ENCODE assay signal across 9 cellular contexts in genomic region chr2:237122214-237122666, GRCh38. TPM values are rescaled to one million over a fixed set of nuclear protein-coding genes. Genes with fewer than 3 reads are reported as not detected.
DNase-seq lines count a peak whose midpoint lies in the region; ATAC-seq, FAIRE-seq and TF ChIP-seq lines count a peak whose summit lies in the region.
"Had no signal": no experiment of that assay in that cellular context is flagged by ENCODE, and none has a peak within 500 bp of the region (broad histone marks: within the 10 kb centered on the region; RNA-seq: fewer than 3 reads in every experiment).

No MANE protein-coding gene starts in this region.

- BruUV-seq in GM12878 (replicated peaks; lab: Mats Ljungman, UMichigan) = no TSS peak

- no peak for TF ChIP-seq EP300 in GM12878 (IDR thresholded peaks at IDR 0.05; ENCODE audit: borderline replicate concordance in 1 of 2, control insufficient read depth in 1 of 2, low read depth in 2 of 2, low read length in 2 of 2)

- H3K9me2 ChIP-seq in Karpas-422 (replicated peaks; ENCODE audit: insufficient read depth, low read length) (no peaks in the 10 kb centered on the region), SU-DHL-6 (replicated peaks; ENCODE audit: insufficient read depth, low read length) (no peaks in the 10 kb centered on the region)

- RAD21 ChIA-PET in GM12878 (lab: Charles Lee; ENCODE audit: unreplicated experiment) = interaction anchor here (0.7 to 1.5 kb wide), 5 partner anchors 286 to 390 kb away, joined by 3 to 4 read pairs (median 3); no protein-coding TSS in a partner anchor

- H3K4me1 ChIP-seq in Karpas-422 (ENCODE audit: low read length) = no peaks in the 10 kb centered on the region
- H3K4me1 ChIP-seq in GM12878 (ENCODE audit: control insufficient read depth, insufficient read depth, low read length) = no peaks in the 10 kb centered on the region
- no peaks in the 10 kb centered on the region for H3K4me1 ChIP-seq in kidney (ENCODE audit: control insufficient read depth in 1 of 2, insufficient read depth in 1 of 2, low read depth in 1 of 2, low read length in 2 of 2)

- TF ChIP-seq POLR2A in GM12878 (IDR thresholded peaks at IDR 0.05; ENCODE audit: low read depth, low read length) = no peak

- H3K27ac ChIP-seq in Karpas-422 (ENCODE audit: low read length) (no peak overlapping the region), SU-DHL-6 (ENCODE audit: low read depth, low read length) (no peak overlapping the region), GM12878 (ENCODE audit: control insufficient read depth, insufficient read depth) (no peak overlapping the region), kidney (ENCODE audit: low read depth in 2 of 2, low read length in 2 of 2) (no peak overlapping the region)

- no peaks in the 10 kb centered on the region for H3K36me3 ChIP-seq in Karpas-422 (ENCODE audit: insufficient read depth, low read length)
- no peaks in the 10 kb centered on the region for H3K36me3 ChIP-seq in SU-DHL-6 (ENCODE audit: low read length)
- H3K36me3 ChIP-seq in GM12878 (ENCODE audit: control insufficient read depth in 2 of 2, insufficient read depth in 2 of 2, low read length in 1 of 2) = no peaks in the 10 kb centered on the region
- H3K36me3 ChIP-seq in kidney (ENCODE audit: control insufficient read depth in 1 of 2, insufficient read depth in 2 of 2, low read length in 2 of 2) = no peaks in the 10 kb centered on the region
- H3K36me3 ChIP-seq: BLaER1 treated with 17β-estradiol and CSF1 and Interleukin-3, amounts not matched to agents 10 nM and 100 nM had no signal

- POLR2A ChIA-PET in GM12878 (lab: Charles Lee) = no interaction called here

- H3K4me3 ChIP-seq in Karpas-422 (ENCODE audit: low read length) (no peak overlapping the region), SU-DHL-6 (ENCODE audit: insufficient read depth, low read length, poor library complexity, severe bottlenecking) (no peak overlapping the region), GM12878 (no peak overlapping the region), kidney (ENCODE audit: low read length in 2 of 2) (no peak overlapping the region)
- H3K4me3 ChIP-seq: BLaER1 treated with 17β-estradiol and CSF1 and Interleukin-3, amounts not matched to agents 10 nM and 100 nM had no signal

- H3K9ac ChIP-seq in Karpas-422 (ENCODE audit: low read length) (no peak overlapping the region), SU-DHL-6 (ENCODE audit: low read length) (no peak overlapping the region), GM12878 (ENCODE audit: control insufficient read depth, insufficient read depth, low read length) (no peak overlapping the region), kidney (ENCODE audit: low read length in 2 of 2) (no peak overlapping the region)
- H3K9ac ChIP-seq: BLaER1 treated with 17β-estradiol and CSF1 and Interleukin-3, amounts not matched to agents 10 nM and 100 nM had no signal

- in situ Hi-C loops in GM12878 (cut with MboI) = no loop called here

- no peaks in the 10 kb centered on the region for H3K27me3 ChIP-seq in Karpas-422 (ENCODE audit: low read length)
- H3K27me3 ChIP-seq in SU-DHL-6 (ENCODE audit: low read length) = no peaks in the 10 kb centered on the region
- H3K27me3 ChIP-seq in GM12878 (replicated peaks in 1 of 2; ENCODE audit: control insufficient read depth in 2 of 2, insufficient read depth in 2 of 2, low read length in 1 of 2) = no peaks in the 10 kb centered on the region
- H3K27me3 ChIP-seq: BLaER1 treated with 17β-estradiol and CSF1 and Interleukin-3, amounts not matched to agents 10 nM and 100 nM had no signal

- DNase-seq in NCI-H1417 (lab: John Stamatoyannopoulos, UW) (peak in 2 of 3 experiments; percentile 16 to 42), NCI-H1417 treated with DMSO at 0.1 percent for 48 hours (lab: John Stamatoyannopoulos, UW) (no peak), Karpas-422 (peak; percentile 77), GM12878 (ENCODE audit: low read depth, low spot score) (no peak), kidney (peak; percentile 81)
- DNase-seq in stimulated activated CD4-positive, alpha-beta T cell treated with anti-CD3 and anti-CD28 coated beads, TNF-alpha, amount 100 ng/mL, for 24 hours (ENCODE audit: low read depth in 3 of 3) = peak; percentile 28 to 65 (median 33)

- H3K79me2 ChIP-seq in Karpas-422 (ENCODE audit: low read length) (no peaks in the 10 kb centered on the region), SU-DHL-6 (ENCODE audit: insufficient read depth, low read length) (no peaks in the 10 kb centered on the region), GM12878 (ENCODE audit: control insufficient read depth, insufficient read depth, low read length) (no peaks in the 10 kb centered on the region)

- H3K4me2 ChIP-seq in Karpas-422 (ENCODE audit: low read depth, low read length, poor library complexity, severe bottlenecking) (no peak overlapping the region), SU-DHL-6 (ENCODE audit: low read depth, low read length, poor library complexity, severe bottlenecking) (no peak overlapping the region), GM12878 (ENCODE audit: control insufficient read depth, insufficient read depth) (no peak overlapping the region)

- peak; percentile 63 for TF ChIP-seq RAD21 in GM12878 (IDR thresholded peaks at IDR 0.05; ENCODE audit: insufficient read depth, low read depth, low read length)

- CTCF ChIA-PET in GM12878 (lab: Yijun Ruan, JAX) = interaction anchor here (0.7 to 3.1 kb wide), 14 partner anchors 10 to 450 kb away, joined by 3 to 18 read pairs (median 4); partner anchors contain the start of gene COPS8

- 0 out of 2 replicates have a peak overlapping the region, but pooled peaks have one; percentile 33 for H2AFZ ChIP-seq in Karpas-422 (ENCODE audit: low read length)
- H2AFZ ChIP-seq in SU-DHL-6 (ENCODE audit: low read depth, low read length, severe bottlenecking) = peak overlapping the region; percentile 62
- no peak overlapping the region for H2AFZ ChIP-seq in GM12878 (ENCODE audit: control insufficient read depth, low read depth, low read length)

- no peaks in the 10 kb centered on the region for H3F3A ChIP-seq in SU-DHL-6 (ENCODE audit: insufficient read depth)

- no peak for FAIRE-seq in GM12878 (lab: Jason Lieb, UNC)
- FAIRE-seq in kidney (lab: Jason Lieb, UNC) = no peak

- intact Hi-C loops in GM12878 (cut with micrococcal nuclease; ENCODE audit: unreplicated experiment) = loop anchor here (10.0 kb wide), 1 partner anchor 353 kb away; no protein-coding TSS in a partner anchor
- intact Hi-C loops in kidney (cut with DNase I) = no loop called here

- H3K9me3 ChIP-seq in Karpas-422 (ENCODE audit: low read length) (no peaks in the 10 kb centered on the region), SU-DHL-6 (ENCODE audit: insufficient read depth, low read length) (no peaks in the 10 kb centered on the region), GM12878 (replicated peaks; ENCODE audit: control insufficient read depth, insufficient read depth, low read length) (no peaks in the 10 kb centered on the region), kidney (ENCODE audit: control insufficient read depth in 1 of 2, low read length in 2 of 2) (no peaks in the 10 kb centered on the region)
- H3K9me3 ChIP-seq: BLaER1 treated with 17β-estradiol and CSF1 and Interleukin-3, amounts not matched to agents 10 nM and 100 nM had no signal

- SMC1A ChIA-PET in GM12878 (lab: Charles Lee; ENCODE audit: uncharacterized antibody, unreplicated experiment) = interaction anchor here (0.7 to 2.4 kb wide), 7 partner anchors 12 to 553 kb away, joined by 3 to 10 read pairs (median 4); partner anchors contain the start of gene ACKR3

- WGBS in GM12878 (ENCODE audit: insufficient coverage, insufficient replicate concordance, low lambda C conversion rate, missing lambda C conversion rate) = 40% methylated on average over 8 of the region's 8 CpGs

- ATAC-seq in GM12878 = peak; percentile 99
- ATAC-seq in GM19324 (IDR thresholded peaks at IDR 0.05; ENCODE audit: low FRiP score, unreplicated experiment) = no peak

- peak; percentile 25 for TF ChIP-seq CTCF in SU-DHL-6 (IDR thresholded peaks at IDR 0.05; ENCODE audit: insufficient read depth, low read length, poor library complexity, severe bottlenecking)
- peak; percentile 61 to 67 (median 64) for TF ChIP-seq CTCF in GM12878 (IDR thresholded peaks at IDR 0.05 in 2 of 3, conservative IDR thresholded peaks at IDR 0.05 in 1 of 3; ENCODE audit: control insufficient read depth in 2 of 3, extremely low read depth in 1 of 3, insufficient read depth in 1 of 3, low read depth in 3 of 3, low read length in 3 of 3)
- peak; percentile 56 for TF ChIP-seq CTCF in kidney (IDR thresholded peaks at IDR 0.05; ENCODE audit: borderline replicate concordance, extremely low read depth, insufficient read depth)

- H4K20me1 ChIP-seq in Karpas-422 (ENCODE audit: insufficient read depth, low read depth, low read length) (no peaks in the 10 kb centered on the region), SU-DHL-6 (ENCODE audit: low read depth, low read length) (no peaks in the 10 kb centered on the region), GM12878 (ENCODE audit: control insufficient read depth, insufficient read depth) (no peaks in the 10 kb centered on the region)
- H4K20me1 ChIP-seq: BLaER1 treated with 17β-estradiol and CSF1 and Interleukin-3, amounts not matched to agents 10 nM and 100 nM had no signal

TF ChIP-seq in GM12878, 131 proteins besides CTCF, POLR2A, EP300 and RAD21 (continues in another document):
- peak in 1 of 2 experiments; percentile 30; a peak in 1 of 4 replicates for TF ChIP-seq BHLHE40 (IDR thresholded peaks at IDR 0.05; ENCODE audit: borderline replicate concordance in 1 of 2, low read depth in 2 of 2, low read length in 1 of 2)
- peak; percentile 39; the same call in 1 of the 2 replicates for TF ChIP-seq SMC3 (IDR thresholded peaks at IDR 0.05; ENCODE audit: borderline replicate concordance, low read length)

RNA-seq across cellular contexts. Expression of gene COPS8, which starts 36.6 kb away (rescaled TPM):
- 105 and 133 TPM in 2 replicates for total RNA-seq in Karpas-422 (2014; rRNA removed; shearing (Covaris generic); ENCODE audit: low replicate concordance)
- 57.9 and 66.7 TPM in 2 replicates for total RNA-seq in GM12878 (2013; cell fraction: nucleolus; rRNA removed)
- total RNA-seq in GM12878 (2014; rRNA removed) = 85.2 and 97.9 TPM in 2 replicates
- 63.2 and 63.6 TPM in 2 replicates for total RNA-seq in GM12878 (2014; rRNA removed; fragmentation: Illumina TruSeq; extraction: Trizol)
- 44.0 and 46.6 TPM in 2 replicates for total RNA-seq in GM12878 (2021)
- polyA plus RNA-seq in GM12878 (2011; ENCODE audit: low read depth) = 15.2 TPM
- 108 and 139 TPM in 2 replicates for polyA plus RNA-seq in GM12878 (2011; rRNA removed)
- polyA plus RNA-seq in GM12878 (2011; cell fraction: cytosol; rRNA removed) = 55.7 and 60.4 TPM in 2 replicates
- polyA plus RNA-seq in GM12878 (2011; cell fraction: nucleus; rRNA removed) = 50.4 and 51.7 TPM in 2 replicates
- polyA plus RNA-seq in GM12878 (2012) = 23.6 and 30.4 TPM in 2 replicates
- polyA plus RNA-seq in GM12878 (2014; fragmentation: Illumina TruSeq; extraction: Trizol) = 72.2 and 83.4 TPM in 2 replicates
- 100 to 1,000 TPM; 106 to 133 TPM for polyA plus RNA-seq in GM12878 (2014; fragmentation: Nextera tagmentation; extraction: Ambion mirVana)
- polyA plus RNA-seq in GM12878 (2014; rRNA removed) = 99.0 and 111 TPM in 2 replicates
- 100 to 1,000 TPM; 118 to 134 TPM for polyA plus RNA-seq in GM12878 (2016; fragmentation: Nextera tagmentation; extraction: Ambion mirVana)
- 27.8 and 28.5 TPM in 2 replicates for polyA minus RNA-seq in GM12878 (2011; rRNA and poly(A)+ RNA removed)
- 9.0 and 13.2 TPM in 2 replicates for polyA minus RNA-seq in GM12878 (2011; cell fraction: cytosol; rRNA and poly(A)+ RNA removed)
- polyA minus RNA-seq in GM12878 (2011; cell fraction: nucleus; rRNA and poly(A)+ RNA removed) = 16.1 and 23.0 TPM in 2 replicates
- 40.7 TPM for total RNA-seq in kidney
- 67.6 TPM for polyA plus RNA-seq in kidney (ENCODE audit: insufficient read depth, low read depth, low replicate concordance)

Comparison
In these comparisons a context has a peak if more than half of its experiments do, and no peak if none do; other contexts are left out.
1. DNase-seq: peak in NCI-H1417 (2 of 3), Karpas-422 (single experiment), kidney (single experiment) and stimulated activated CD4-positive, alpha-beta T cell treated with anti-CD3 and anti-CD28 coated beads, TNF-alpha, amount 100 ng/mL, for 24 hours (3 of 3); none in NCI-H1417 treated with DMSO at 0.1 percent for 48 hours (single experiment) and GM12878 (single experiment).
2. Peak in every context shown above with its lines, with median percentiles within 50 percentile points of each other: CTCF ChIP-seq.